ENCODE assay signal across 23 cellular contexts in genomic region chr4:30903493-30903892, GRCh38.
DNase-seq lines count a peak whose midpoint lies in the region; ATAC-seq, FAIRE-seq and TF ChIP-seq lines count a peak whose summit lies in the region.
"Had no signal": no experiment of that assay in that cellular context is flagged by ENCODE, and none has a peak within 500 bp of the region (broad histone marks: within the 10 kb centered on the region; RNA-seq: fewer than 3 reads in every experiment).

No MANE protein-coding gene starts in this region.

- peak overlapping the region; percentile 8 for H4K5ac ChIP-seq in H1 (ENCODE audit: insufficient read length, low read depth, low read length)

- no peak overlapping the region for H3K14ac ChIP-seq in H1 (ENCODE audit: insufficient read length)

- no peak overlapping the region for H3K9ac ChIP-seq in H1 (replicated peaks in 1 of 4; ENCODE audit: extremely low read depth in 1 of 4, low read depth in 3 of 4, low read length in 3 of 4)
- H3K9ac ChIP-seq: BLaER1 had no signal

- H3K79me2 ChIP-seq in H1 (ENCODE audit: control insufficient read depth in 1 of 2, insufficient read depth in 2 of 2, low read length in 2 of 2): no peaks in the 10 kb centered on the region
- H3K79me2 ChIP-seq: hepatocyte had no signal

- H4K8ac ChIP-seq in H1 (ENCODE audit: extremely low read depth, insufficient read depth, low read length): no peak overlapping the region

- no peak overlapping the region for H2BK12ac ChIP-seq in H1 (ENCODE audit: low read depth, low read length)

- H3K23me2 ChIP-seq in H1 (ENCODE audit: low read depth, low read length): no peaks in the 10 kb centered on the region

- H3K4me2 ChIP-seq in H1 (ENCODE audit: insufficient read depth in 1 of 2, low read depth in 2 of 2, low read length in 2 of 2): no peak overlapping the region; a peak in 1 of 4 replicates
- H3K4me2 ChIP-seq: BLaER1 had no signal

- no peaks in the 10 kb centered on the region for H3K36me3 ChIP-seq in H1 (ENCODE audit: control insufficient read depth in 2 of 4, insufficient read depth in 4 of 4, low read length in 3 of 4)
- no peaks in the 10 kb centered on the region for H3K36me3 ChIP-seq in CD8-positive, alpha-beta memory T cell (ENCODE audit: insufficient read depth, low read length)
- H3K36me3 ChIP-seq: BLaER1, lower lobe of right lung had no signal

- no peak overlapping the region for H2BK15ac ChIP-seq in H1 (ENCODE audit: low read length)

- no peak overlapping the region for H2BK120ac ChIP-seq in H1 (replicated peaks; ENCODE audit: low read depth, low read length)

- H3K4ac ChIP-seq in H1 (replicated peaks; ENCODE audit: insufficient read length, low read depth, low read length): no peak overlapping the region

- no peaks in the 10 kb centered on the region for H3K27me3 ChIP-seq in H1 (replicated peaks in 1 of 4; ENCODE audit: control insufficient read depth in 3 of 4, extremely low read depth in 1 of 4, insufficient read depth in 3 of 4, low read length in 3 of 4)
- H3K27me3 ChIP-seq in CD8-positive, alpha-beta memory T cell (ENCODE audit: insufficient read depth, low read length, poor library complexity, severe bottlenecking): no peaks in the 10 kb centered on the region
- H3K27me3 ChIP-seq: BLaER1, hepatocyte had no signal

- H2AFZ ChIP-seq in H1 (ENCODE audit: low read length): no peak overlapping the region
- H2AFZ ChIP-seq: hepatocyte had no signal

- no peak overlapping the region for H4K91ac ChIP-seq in H1 (replicated peaks; ENCODE audit: insufficient read length, low read length)

- no peak overlapping the region for H2BK20ac ChIP-seq in H1 (ENCODE audit: low read length)

- no peak overlapping the region for H2AK5ac ChIP-seq in H1 (ENCODE audit: low read depth, low read length)

- no peak overlapping the region for H3K27ac Mint-ChIP-seq in CD8-positive, alpha-beta memory T cell
- no peak overlapping the region for H3K27ac Mint-ChIP-seq in stimulated activated naive CD8-positive, alpha-beta T cell treated with anti-CD3 and anti-CD28 coated beads, Interleukin-15, amount 100 ng/mL, for 72 hours

- no peaks in the 10 kb centered on the region for H3K36me3 Mint-ChIP-seq in CD8-positive, alpha-beta memory T cell

- DNase-seq in EH (ENCODE audit: low read depth): peak; percentile 5
- peak; percentile 42 for DNase-seq in LHCN-M2 (ENCODE audit: low read depth)
- no peak for DNase-seq in H1 (ENCODE audit: low read depth in 1 of 2, low spot score in 2 of 2)
- DNase-seq in iris pigment epithelial cell (ENCODE audit: low read depth): peak; percentile 59
- no peak for DNase-seq in CD8-positive, alpha-beta memory T cell
- no peak for DNase-seq in DMS79 treated with DMSO at 0.1 percent for 48 hours (lab: John Stamatoyannopoulos, UW)
- DNase-seq in stimulated activated naive CD8-positive, alpha-beta T cell treated with anti-CD3 and anti-CD28 coated beads, Interleukin-15, amount 100 ng/mL, for 72 hours: no peak
- DNase-seq in NCI-H82 (lab: John Stamatoyannopoulos, UW): no peak
- DNase-seq: activated CD4-positive, alpha-beta T cell treated with anti-CD3 and anti-CD28 coated beads, Interleukin-2, amount 50 U/mL, for 4 hours; activated gamma-delta T cell treated with Interleukin-2 at 50 U/mL for 16 hours; amygdala; Calu3; kidney; lower lobe of right lung; NCI-H2029 treated with DMSO at 0.1 percent for 48 hours; NK-92 treated with Interleukin-12 subunit alpha and Interleukin-12 subunit beta, amount 100 ng/mL, for 24 hours; nucleus accumbens; stimulated activated CD4-positive, alpha-beta T cell treated with anti-CD3 and anti-CD28 coated beads, Interleukin-12 subunit alpha, Interleukin-12 subunit beta, amount 100 ng/mL, for 4 hours had no signal

- no peak for TF ChIP-seq EP300 in H1 (IDR thresholded peaks at IDR 0.05; ENCODE audit: borderline replicate concordance in 1 of 2, low read depth in 2 of 2, low read length in 2 of 2)

- no peak overlapping the region for H2BK5ac ChIP-seq in H1 (ENCODE audit: low read depth, low read length)

- peak overlapping the region in 1 of 4 experiments; percentile 28; a peak in 1 of 8 replicates for H3K4me3 ChIP-seq in H1 (ENCODE audit: extremely low read depth in 1 of 4, insufficient read depth in 2 of 4, low read depth in 3 of 4, low read length in 4 of 4)
- H3K4me3 ChIP-seq in CD8-positive, alpha-beta memory T cell (ENCODE audit: low read length): no peak overlapping the region
- H3K4me3 ChIP-seq: BLaER1, hepatocyte, lower lobe of right lung had no signal

- peaks cover 0 to 24% (median 13%) of the 10 kb centered on the region in 5 donors for H3K9me3 Mint-ChIP-seq in CD8-positive, alpha-beta memory T cell
- no peaks in the 10 kb centered on the region for H3K9me3 Mint-ChIP-seq in stimulated activated naive CD8-positive, alpha-beta T cell treated with anti-CD3 and anti-CD28 coated beads, Interleukin-15, amount 100 ng/mL, for 72 hours

- TF ChIP-seq RAD21 in H1 (IDR thresholded peaks at IDR 0.05 in 1 of 2, conservative IDR thresholded peaks at IDR 0.05 in 1 of 2; ENCODE audit: low read depth in 2 of 2, low read length in 2 of 2): no peak

- H3K18ac ChIP-seq in H1 (ENCODE audit: extremely low read depth, low read length): no peak overlapping the region; the same call in 1 of the 2 replicates

- no peak for TF ChIP-seq POLR2A in H1 (IDR thresholded peaks at IDR 0.05; ENCODE audit: control extremely low read depth in 1 of 2, low read depth in 2 of 2, low read length in 2 of 2)

- no peaks in the 10 kb centered on the region for H4K20me1 ChIP-seq in H1 (replicated peaks in 1 of 2; ENCODE audit: control insufficient read depth in 1 of 2, insufficient read depth in 2 of 2, low read length in 2 of 2)
- H4K20me1 ChIP-seq: BLaER1 had no signal

- H3K4me3 Mint-ChIP-seq in CD8-positive, alpha-beta memory T cell: no peak overlapping the region
- no peak overlapping the region for H3K4me3 Mint-ChIP-seq in stimulated activated naive CD8-positive, alpha-beta T cell treated with anti-CD3 and anti-CD28 coated beads, Interleukin-15, amount 100 ng/mL, for 72 hours

- FAIRE-seq in H1 (lab: Jason Lieb, UNC): no peak
- FAIRE-seq: A204.1, G401.6, RCC 7860 had no signal

- H3K27me3 Mint-ChIP-seq in CD8-positive, alpha-beta memory T cell: no peaks in the 10 kb centered on the region
- H3K27me3 Mint-ChIP-seq in stimulated activated naive CD8-positive, alpha-beta T cell treated with anti-CD3 and anti-CD28 coated beads, Interleukin-15, amount 100 ng/mL, for 72 hours: no peaks in the 10 kb centered on the region

- TF ChIP-seq CTCF in H1 (IDR thresholded peaks at IDR 0.05; ENCODE audit: control extremely low read depth in 1 of 3, insufficient read depth in 1 of 3, low read depth in 1 of 3, low read length in 3 of 3): no peak

- CTCF ChIA-PET in H1 (lab: Charles Lee; ENCODE audit: partially characterized antibody): interaction anchor here (0.6 kb wide), 1 partner anchor 84 kb away, joined by 3 read pairs; no protein-coding TSS in a partner anchor
- CTCF ChIA-PET in CD8-positive, alpha-beta memory T cell (lab: Charles Lee): no interaction called here

- H3K23ac ChIP-seq in H1 (ENCODE audit: insufficient read length): no peak overlapping the region

- H3K56ac ChIP-seq in H1 (replicated peaks; ENCODE audit: insufficient read length, low read depth, low read length): no peak overlapping the region

- H3K9me3 ChIP-seq in H1 (ENCODE audit: insufficient read depth in 2 of 2, low read depth in 1 of 2, low read length in 1 of 2): peaks cover 1 to 4% of the 10 kb centered on the region in 2 experiments; a peak in 1 of 4 replicates
- no peaks in the 10 kb centered on the region for H3K9me3 ChIP-seq in CD8-positive, alpha-beta memory T cell (ENCODE audit: low read length)
- H3K9me3 ChIP-seq: BLaER1, lower lobe of right lung had no signal

- POLR2A ChIA-PET in H1 (lab: Charles Lee; ENCODE audit: partially characterized antibody): no interaction called here
- POLR2A ChIA-PET in CD8-positive, alpha-beta memory T cell (lab: Charles Lee): no interaction called here

- H3K4me1 Mint-ChIP-seq in CD8-positive, alpha-beta memory T cell: no peaks in the 10 kb centered on the region
- H3K4me1 Mint-ChIP-seq in stimulated activated naive CD8-positive, alpha-beta T cell treated with anti-CD3 and anti-CD28 coated beads, Interleukin-15, amount 100 ng/mL, for 72 hours: no peaks in the 10 kb centered on the region

- H3K4me1 ChIP-seq in H1 (replicated peaks in 1 of 4; ENCODE audit: control insufficient read depth in 3 of 4, insufficient read depth in 4 of 4, low read length in 3 of 4): peaks cover 0 to 11% (median 1%) of the 10 kb centered on the region in 4 experiments; a peak in 1 of 7 replicates
- H3K4me1 ChIP-seq in CD8-positive, alpha-beta memory T cell (ENCODE audit: insufficient read depth, low read length): no peaks in the 10 kb centered on the region
- H3K4me1 ChIP-seq: BLaER1, lower lobe of right lung had no signal

- no peak overlapping the region for H3K27ac ChIP-seq in H1 (ENCODE audit: low read depth, low read length)
- H3K27ac ChIP-seq in CD8-positive, alpha-beta memory T cell (ENCODE audit: low read depth, low read length): no peak overlapping the region
- H3K27ac ChIP-seq: BLaER1, lower lobe of right lung had no signal

- H3K79me1 ChIP-seq in H1 (ENCODE audit: low read depth, low read length): no peaks in the 10 kb centered on the region

- no peak for ATAC-seq in stimulated activated naive CD8-positive, alpha-beta T cell treated with anti-CD3 and anti-CD28 coated beads, Interleukin-15, amount 100 ng/mL, for 72 hours
- ATAC-seq: lower lobe of right lung had no signal

TF ChIP-seq in H1, 55 proteins besides CTCF, POLR2A, EP300 and RAD21:
- TF ChIP-seq TEAD4 (IDR thresholded peaks at IDR 0.05; ENCODE audit: low read depth, low read length): no peak
- no peak for TF ChIP-seq BRCA1 (IDR thresholded peaks at IDR 0.05; ENCODE audit: low read depth, low read length)
- TF ChIP-seq USF2 (IDR thresholded peaks at IDR 0.05; ENCODE audit: low read length): no peak
- no peak for TF ChIP-seq POU5F1 (IDR thresholded peaks at IDR 0.05; ENCODE audit: low read depth, low read length)
- TF ChIP-seq EZH2 (IDR thresholded peaks at IDR 0.05; ENCODE audit: low read depth, low read length, severe bottlenecking): no peak
- TF ChIP-seq RXRA (IDR thresholded peaks at IDR 0.05; ENCODE audit: insufficient read depth, low read depth, low read length): no peak

Comparison
In these comparisons a context has a peak if more than half of its experiments do, and no peak if none do; other contexts are left out.
1. DNase-seq: peak in EH (single experiment), LHCN-M2 (single experiment) and iris pigment epithelial cell (single experiment); none in H1 (0 of 2), CD8-positive, alpha-beta memory T cell (0 of 5), DMS79 treated with DMSO at 0.1 percent for 48 hours (single experiment), stimulated activated naive CD8-positive, alpha-beta T cell treated with anti-CD3 and anti-CD28 coated beads, Interleukin-15, amount 100 ng/mL, for 72 hours (0 of 2) and NCI-H82 (single experiment).